20 cellular contexts compared by ENCODE assay signal in genomic region chr17:63402808-63403207, GRCh38. TPM values are rescaled to one million over a fixed set of nuclear protein-coding genes. Genes with fewer than 3 reads are reported as not detected.
A peak's percentile ranks its signal among the peaks of the same experiment; 100 is the strongest.
DNase-seq lines count a peak whose midpoint lies in the region; ATAC-seq, FAIRE-seq and TF ChIP-seq lines count a peak whose summit lies in the region.
"Had no signal": no experiment of that assay in that cellular context is flagged by ENCODE, and none has a peak within 500 bp of the region (broad histone marks: within the 10 kb centered on the region; RNA-seq: fewer than 3 reads in every experiment).

No MANE protein-coding gene starts in this region.

- peak; percentile 48 for ATAC-seq in IMR-90 (ENCODE audit: low read depth)
- ATAC-seq in HG03139 (IDR thresholded peaks at IDR 0.05; ENCODE audit: unreplicated experiment): no peak
- ATAC-seq: activated CD8-positive, alpha-beta memory T cell treated with anti-CD3 and anti-CD28 coated beads, Interleukin-2, amount 10 ng/mL, durations not matched to agents 7 days and 5 days; left lung; natural killer cell; T-helper 17 cell had no signal

- H3K4me1 Mint-ChIP-seq in type B pancreatic cell (ENCODE audit: unreplicated experiment): peaks cover 24% of the 10 kb centered on the region

- peaks cover 20% of the 10 kb centered on the region for H3K9me1 ChIP-seq in IMR-90 (ENCODE audit: insufficient read depth, low read length)

- no peak overlapping the region for H2AK9ac ChIP-seq in IMR-90 (replicated peaks; ENCODE audit: low read depth, low read length, poor library complexity)

- TF ChIP-seq CTCF in IMR-90 (conservative IDR thresholded peaks at IDR 0.05; ENCODE audit: low read depth, low read length) (no peak), dorsolateral prefrontal cortex (IDR thresholded peaks at IDR 0.05 in 54 of 56, conservative IDR thresholded peaks at IDR 0.05 in 2 of 56; ENCODE audit: low read depth in 1 of 56, partially characterized antibody in 56 of 56) (peak in 1 of 56 donors; percentile 14), right atrium auricular region (IDR thresholded peaks at IDR 0.05) (no peak), type B pancreatic cell (conservative IDR thresholded peaks at IDR 0.05) (no peak)

- peak; percentile 93 for DNase-seq in IMR-90
- no peak for DNase-seq in dorsolateral prefrontal cortex
- no peak for DNase-seq in right atrium auricular region (ENCODE audit: low spot score)
- DNase-seq in type B pancreatic cell (ENCODE audit: extremely low spot score, unreplicated experiment): no peak
- no peak for DNase-seq in T1000 (lab: John Stamatoyannopoulos, UW)
- DNase-seq in small intestine: no peak
- DNase-seq: activated CD8-positive, alpha-beta memory T cell treated with anti-CD3 and anti-CD28 coated beads, Interleukin-2, amount 10 ng/mL, durations not matched to agents 7 days and 5 days; activated gamma-delta T cell; anterior cingulate cortex; dermis blood vessel endothelial cell; H9; left lung; natural killer cell; NCI-H1417 treated with DMSO at 0.1 percent for 48 hours; NCI-H2227 treated with DMSO at 0.1 percent for 48 hours; stimulated activated CD4-positive, alpha-beta T cell treated with anti-CD3 and anti-CD28 coated beads, Interleukin-2, amount 100 ng/mL, for 24 hours; T-helper 17 cell had no signal

- no peak overlapping the region for H4K8ac ChIP-seq in IMR-90 (ENCODE audit: low read depth in 2 of 2, low read length in 2 of 2)

- H3K4ac ChIP-seq in IMR-90 (ENCODE audit: low read depth, low read length): peak overlapping the region; percentile 17; the same call in 1 of the 2 replicates

- H3K36me3 ChIP-seq in IMR-90 (ENCODE audit: control insufficient read depth, insufficient read depth, low read length) (peaks cover 14% of the 10 kb centered on the region), right atrium auricular region (no peaks in the 10 kb centered on the region), skeletal muscle satellite cell (ENCODE audit: insufficient read depth, low read length) (peaks cover 47% of the 10 kb centered on the region), small intestine (ENCODE audit: control insufficient read depth in 2 of 2, insufficient read depth in 2 of 2, low read length in 2 of 2) (no peaks in the 10 kb centered on the region)

- H3K9me3 Mint-ChIP-seq in type B pancreatic cell: no peaks in the 10 kb centered on the region
- H3K9me3 Mint-ChIP-seq: H9, natural killer cell had no signal

- no peak overlapping the region for H3K56ac ChIP-seq in IMR-90 (ENCODE audit: extremely low read depth, insufficient read depth, low read length)

- H2BK120ac ChIP-seq in IMR-90 (ENCODE audit: low read depth, low read length): no peak overlapping the region; the same call in 1 of the 2 replicates

- no peak overlapping the region for H3K4me3 Mint-ChIP-seq in type B pancreatic cell
- H3K4me3 Mint-ChIP-seq: activated CD8-positive, alpha-beta memory T cell treated with anti-CD3 and anti-CD28 coated beads, Interleukin-2, amount 10 ng/mL, durations not matched to agents 7 days and 5 days; H9; natural killer cell; T-helper 17 cell had no signal

- peak overlapping the region; percentile 68 for H3K14ac ChIP-seq in IMR-90 (replicated peaks; ENCODE audit: low read depth, low read length)

- POLR2A ChIA-PET in IMR-90 (lab: Charles Lee; ENCODE audit: unreplicated experiment): no interaction called here

- H3K4me3 ChIP-seq in IMR-90 (ENCODE audit: insufficient read depth, low read depth, low read length): no peak overlapping the region
- H3K4me3 ChIP-seq in dorsolateral prefrontal cortex: no peak overlapping the region
- H3K4me3 ChIP-seq in right atrium auricular region: no peak overlapping the region
- no peak overlapping the region for H3K4me3 ChIP-seq in skeletal muscle satellite cell (ENCODE audit: low read length)
- no peak overlapping the region for H3K4me3 ChIP-seq in small intestine (ENCODE audit: low read depth in 1 of 2, low read length in 2 of 2)
- H3K4me3 ChIP-seq: BLaER1, left lung had no signal

- H3K4me2 ChIP-seq in IMR-90 (ENCODE audit: low read depth, low read length): no peak overlapping the region
- no peak overlapping the region for H3K4me2 ChIP-seq in skeletal muscle satellite cell (ENCODE audit: low read length)
- H3K4me2 ChIP-seq: BLaER1 had no signal

- H4K20me1 ChIP-seq in IMR-90 (ENCODE audit: insufficient read depth, low read length): 0 out of 2 replicates have a peak, but pooled peaks cover 4% of the 10 kb centered on the region
- H4K20me1 ChIP-seq: BLaER1 had no signal

- H3K27me3 ChIP-seq in IMR-90 (ENCODE audit: control insufficient read depth, insufficient read depth, low read length) (no peaks in the 10 kb centered on the region), dorsolateral prefrontal cortex (no peaks in the 10 kb centered on the region), right atrium auricular region (no peaks in the 10 kb centered on the region), skeletal muscle satellite cell (ENCODE audit: control insufficient read depth, insufficient read depth, low read length) (no peaks in the 10 kb centered on the region), small intestine (ENCODE audit: control insufficient read depth in 2 of 2, insufficient read depth in 2 of 2, low read length in 2 of 2) (no peaks in the 10 kb centered on the region)
- H3K27me3 ChIP-seq: BLaER1, left lung had no signal

- no peak overlapping the region for H4K91ac ChIP-seq in IMR-90 (ENCODE audit: insufficient read depth, low read depth, low read length)

- no peaks in the 10 kb centered on the region for H3K9me3 ChIP-seq in IMR-90 (ENCODE audit: control insufficient read depth, insufficient read depth, low read length)
- no peaks in the 10 kb centered on the region for H3K9me3 ChIP-seq in right atrium auricular region
- no peaks in the 10 kb centered on the region for H3K9me3 ChIP-seq in skeletal muscle satellite cell (replicated peaks; ENCODE audit: low read length)
- no peaks in the 10 kb centered on the region for H3K9me3 ChIP-seq in small intestine (ENCODE audit: control insufficient read depth, low read depth)
- H3K9me3 ChIP-seq: BLaER1, left lung had no signal

- CTCF ChIA-PET in IMR-90 (lab: Yijun Ruan, JAX): interaction anchor here (0.6 kb wide), 1 partner anchor 391 kb away, joined by 3 read pairs; no protein-coding TSS in a partner anchor

- peaks cover 3 to 32% of the 10 kb centered on the region in 2 experiments; a peak in 3 of 4 replicates for H3K79me1 ChIP-seq in IMR-90 (ENCODE audit: low read depth in 1 of 2, low read length in 2 of 2)

- no peak overlapping the region for H2BK5ac ChIP-seq in IMR-90 (ENCODE audit: low read depth, low read length, poor library complexity, severe bottlenecking)

- H3K23ac ChIP-seq in IMR-90 (ENCODE audit: low read depth, low read length): peak overlapping the region; percentile 81; the same call in 1 of the 2 replicates

- in situ Hi-C loops in IMR-90 (cut with MboI; ENCODE audit: low sequenced_read_pairs): no loop called here

- no peak for TF ChIP-seq POLR2A in IMR-90 (IDR thresholded peaks at IDR 0.05; ENCODE audit: low read depth, low read length)

- no peak overlapping the region for H3K27ac ChIP-seq in IMR-90 (ENCODE audit: insufficient read depth, low read length)
- peak overlapping the region in 43 of 59 donors; percentile 0 to 73 (median 31) for H3K27ac ChIP-seq in dorsolateral prefrontal cortex
- H3K27ac ChIP-seq in right atrium auricular region: peak overlapping the region; percentile 4 to 63
- no peak overlapping the region for H3K27ac ChIP-seq in small intestine (ENCODE audit: low read depth in 1 of 2, low read length in 1 of 2)
- H3K27ac ChIP-seq: BLaER1 had no signal

- no peak overlapping the region for H2AFZ ChIP-seq in IMR-90 (replicated peaks; ENCODE audit: low read length, poor library complexity)

- H3K27me3 Mint-ChIP-seq in type B pancreatic cell: no peaks in the 10 kb centered on the region
- H3K27me3 Mint-ChIP-seq: activated CD8-positive, alpha-beta memory T cell treated with anti-CD3 and anti-CD28 coated beads, Interleukin-2, amount 10 ng/mL, durations not matched to agents 7 days and 5 days; T-helper 17 cell had no signal

- WGBS in IMR-90 (ENCODE audit: extremely low coverage in 2 of 2, insufficient read length in 1 of 2), 2 experiments: no CpG with 5 or more reads among the region's 1 CpG
- WGBS in small intestine, 3 donors: 63 to 95% (median 90%) methylated on average over 1 of the region's 1 CpG

- H3K27ac Mint-ChIP-seq in type B pancreatic cell: no peak overlapping the region
- H3K27ac Mint-ChIP-seq: activated CD8-positive, alpha-beta memory T cell treated with anti-CD3 and anti-CD28 coated beads, Interleukin-2, amount 10 ng/mL, durations not matched to agents 7 days and 5 days; H9; natural killer cell had no signal

- H3K18ac ChIP-seq in IMR-90 (ENCODE audit: low read depth, low read length): peak overlapping the region; percentile 60; the same call in 1 of the 2 replicates

- H3K36me3 Mint-ChIP-seq in type B pancreatic cell: peaks cover 30% of the 10 kb centered on the region
- H3K36me3 Mint-ChIP-seq: activated CD8-positive, alpha-beta memory T cell treated with anti-CD3 and anti-CD28 coated beads, Interleukin-2, amount 10 ng/mL, durations not matched to agents 7 days and 5 days had no signal

- dilution Hi-C loops in IMR-90 (cut with HindIII; ENCODE audit: low sequenced_read_pairs, unreplicated experiment): no loop called here

- intact Hi-C loops in IMR-90 (cut with micrococcal nuclease) (loop anchor here (5.0 to 10.0 kb wide), 2 partner anchors 411 to 848 kb away; no protein-coding TSS in a partner anchor), dorsolateral prefrontal cortex (cut with DNase I) (loop anchor here (10.0 kb wide), 6 partner anchors 218 to 728 kb away; partner anchors contain the start of gene TANC2 (in 1 of the 2))

- H3K4me1 ChIP-seq in IMR-90 (ENCODE audit: control insufficient read depth, insufficient read depth, low read length) (peaks cover 21% of the 10 kb centered on the region), right atrium auricular region (peaks cover 0 to 11% of the 10 kb centered on the region in 2 donors), skeletal muscle satellite cell (ENCODE audit: control insufficient read depth, insufficient read depth, low read length) (peaks cover 40% of the 10 kb centered on the region), small intestine (ENCODE audit: control insufficient read depth in 2 of 2, insufficient read depth in 1 of 2, low read depth in 1 of 2, low read length in 1 of 2) (no peaks in the 10 kb centered on the region)

- no peak overlapping the region for H3K9ac ChIP-seq in IMR-90 (ENCODE audit: low read depth, low read length)
- H3K9ac ChIP-seq in skeletal muscle satellite cell (ENCODE audit: low read depth, low read length): peak overlapping the region; percentile 6
- H3K9ac ChIP-seq: BLaER1 had no signal

- no peak overlapping the region for H2AK5ac ChIP-seq in IMR-90 (ENCODE audit: low read depth, low read length)

- no peak for TF ChIP-seq RAD21 in IMR-90 (IDR thresholded peaks at IDR 0.05; ENCODE audit: low read length)

- H2BK20ac ChIP-seq in IMR-90 (ENCODE audit: low read depth, low read length): no peak overlapping the region

- no peak overlapping the region for H4K5ac ChIP-seq in IMR-90 (ENCODE audit: low read depth, low read length)

- BruUV-seq in IMR-90 (replicated peaks; lab: Mats Ljungman, UMichigan): no TSS peak

- FAIRE-seq in small intestine (lab: Jason Lieb, UNC): no peak

- H2BK15ac ChIP-seq in IMR-90 (ENCODE audit: low read depth, low read length): no peak overlapping the region

RNA-seq across cellular contexts. Expression of gene CYB561, which starts 43.3 kb away (rescaled TPM):
- total RNA-seq in IMR-90 (2012; rRNA removed) (1.1 and 2.5 TPM in 2 replicates), dorsolateral prefrontal cortex (10 to 100 TPM; 11.4 to 81.5 (median 46.1) TPM), right atrium auricular region (10 to 100 TPM; 13.4 to 13.7 TPM), type B pancreatic cell (ENCODE audit: low replicate concordance) (34.5 and 85.1 TPM in 2 replicates)
- polyA plus RNA-seq in IMR-90 (2012; rRNA removed) (3.0 and 3.8 TPM in 2 replicates), small intestine (10 to 100 TPM; 18.4 to 60.2 (median 31.8) TPM)
- polyA plus RNA-seq in IMR-90 (2012; cell fraction: cytosol; rRNA removed): 1.8 and 5.0 TPM in 2 replicates
- 2.9 and 8.1 TPM in 2 replicates for polyA plus RNA-seq in IMR-90 (2012; cell fraction: nucleus; rRNA removed; ENCODE audit: low replicate concordance)
- total RNA-seq in skeletal muscle satellite cell (2012; rRNA removed): 38.4 and 40.8 TPM in 2 replicates

Comparison
In these comparisons a context has a peak if more than half of its experiments do, and no peak if none do; other contexts are left out.
1. H3K27ac ChIP-seq: peak in dorsolateral prefrontal cortex (43 of 59) and right atrium auricular region (2 of 2); none in IMR-90 (single experiment) and small intestine (0 of 2).